ENCODE assay signal across 9 cellular contexts in the genomic region with DNA sequence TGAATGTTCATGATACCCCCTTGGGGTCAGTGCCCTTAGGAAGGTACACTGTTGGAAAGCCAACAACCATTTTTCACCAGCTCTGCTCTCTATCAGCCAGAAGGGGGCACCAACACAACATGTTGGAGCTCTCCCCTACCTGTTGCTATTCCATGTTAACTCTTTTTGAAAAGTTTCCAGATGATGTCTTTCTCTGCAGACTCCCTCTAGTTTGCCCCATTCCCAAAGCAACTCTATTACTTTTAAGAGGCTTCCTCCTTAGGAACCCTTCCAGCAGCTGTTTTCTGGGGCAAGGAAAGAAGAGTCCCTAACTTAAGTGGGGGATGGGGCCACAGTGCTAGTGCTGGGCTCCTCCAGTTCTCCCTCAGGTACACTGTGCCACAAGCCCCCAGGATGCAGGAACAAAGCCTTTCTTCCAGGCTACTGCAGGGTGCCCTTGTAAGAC. TPM values are rescaled to one million over a fixed set of nuclear protein-coding genes. Genes with fewer than 3 reads are reported as not detected.
DNase-seq lines count a peak whose midpoint lies in the region; ATAC-seq and TF ChIP-seq lines count a peak whose summit lies in the region.
"Had no signal": no experiment of that assay in that cellular context is flagged by ENCODE, and none has a peak within 500 bp of the region (broad histone marks: within the 10 kb centered on the region; RNA-seq: fewer than 3 reads in every experiment).

No MANE protein-coding gene starts in this region.

- no peaks in the 10 kb centered on the region for H3K9me3 ChIP-seq in gastrocnemius medialis

- TF ChIP-seq POLR2A in gastrocnemius medialis (IDR thresholded peaks at IDR 0.05), result no peak

- peak; percentile 60 for ATAC-seq in left ventricle myocardium superior
- peak in 1 of 2 donors; percentile 39 for ATAC-seq in gastrocnemius medialis

- H3K36me3 ChIP-seq in gastrocnemius medialis, result peaks cover 0 to 49% of the 10 kb centered on the region in 2 donors

- DNase-seq in NCI-H2081 (lab: John Stamatoyannopoulos, UW), result peak; percentile 43 to 57
- DNase-seq in NCI-H2081 treated with DMSO at 0.1 percent for 48 hours (lab: John Stamatoyannopoulos, UW), result no peak
- peak; percentile 72 to 78 for DNase-seq in Kasumi-1 (lab: John Stamatoyannopoulos, UW)
- DNase-seq in RWPE1 (ENCODE audit: low spot score), result peak; percentile 59
- peak; percentile 17 for DNase-seq in activated naive CD8-positive, alpha-beta T cell treated with anti-CD3 and anti-CD28 coated beads for 36 hours
- no peak for DNase-seq in left ventricle myocardium superior
- DNase-seq in gastrocnemius medialis, result no peak
- no peak for DNase-seq in occipital lobe (lab: John Stamatoyannopoulos, UW)

- H3K4me3 Mint-ChIP-seq in activated naive CD8-positive, alpha-beta T cell treated with anti-CD3 and anti-CD28 coated beads for 36 hours, result no peak overlapping the region

- TF ChIP-seq CTCF in RWPE1 (conservative IDR thresholded peaks at IDR 0.05; ENCODE audit: low read depth) (peak; percentile 73), gastrocnemius medialis (IDR thresholded peaks at IDR 0.05 in 4 of 5, conservative IDR thresholded peaks at IDR 0.05 in 1 of 5) (peak; percentile 15 to 69 (median 44))

- no peaks in the 10 kb centered on the region for H3K9me3 Mint-ChIP-seq in activated naive CD8-positive, alpha-beta T cell treated with anti-CD3 and anti-CD28 coated beads for 36 hours

- POLR2A ChIA-PET in RWPE1 (lab: Yijun Ruan, JAX; ENCODE audit: low non-redundant PET), result interaction anchor here (0.6 kb wide), 1 partner anchor 908 kb away, joined by 5 read pairs; no protein-coding TSS in a partner anchor

- H3K4me1 ChIP-seq in gastrocnemius medialis, result no peaks in the 10 kb centered on the region

- no peak overlapping the region for H3K27ac ChIP-seq in RWPE1
- H3K27ac ChIP-seq in gastrocnemius medialis, result no peak overlapping the region

- intact Hi-C loops in left ventricle myocardium superior (cut with micrococcal nuclease), result no loop called here
- intact Hi-C loops in gastrocnemius medialis (cut with DNase I; ENCODE audit: low total_unique reads), result loop anchor here (5.0 kb wide), 1 partner anchor 86 kb away; the partner anchor contains the start of genes IFT25 and LRRC42

- H3K4me1 Mint-ChIP-seq in activated naive CD8-positive, alpha-beta T cell treated with anti-CD3 and anti-CD28 coated beads for 36 hours, result peaks cover 2% of the 10 kb centered on the region

- in situ Hi-C loops in gastrocnemius medialis (cut with MboI; ENCODE audit: low sequenced_read_pairs in 4 of 4), result loop anchor here in 1 of 4 donors (25.0 kb wide), 1 partner anchor 901 kb away; the partner anchor contains the start of gene PARS2

- no peaks in the 10 kb centered on the region for H3K27me3 ChIP-seq in gastrocnemius medialis

- no peaks in the 10 kb centered on the region for H3K27me3 Mint-ChIP-seq in activated naive CD8-positive, alpha-beta T cell treated with anti-CD3 and anti-CD28 coated beads for 36 hours

- CTCF ChIA-PET in RWPE1 (lab: Yijun Ruan, JAX), result interaction anchor here (0.6 to 2.7 kb wide), 16 partner anchors 9 to 638 kb away, joined by 3 to 17 read pairs (median 4); no protein-coding TSS in a partner anchor

- no peak overlapping the region for H3K27ac Mint-ChIP-seq in activated naive CD8-positive, alpha-beta T cell treated with anti-CD3 and anti-CD28 coated beads for 36 hours

- no peaks in the 10 kb centered on the region for H3K36me3 Mint-ChIP-seq in activated naive CD8-positive, alpha-beta T cell treated with anti-CD3 and anti-CD28 coated beads for 36 hours

- H3K4me3 ChIP-seq in gastrocnemius medialis, result no peak overlapping the region

RNA-seq across cellular contexts. Expression of gene NDC1, which starts 22.9 kb away (rescaled TPM):
- total RNA-seq in activated naive CD8-positive, alpha-beta T cell treated with anti-CD3 and anti-CD28 coated beads for 36 hours, result 10 to 100 TPM; 44.2 to 50.4 TPM
- total RNA-seq in left ventricle myocardium superior (6.7 TPM), gastrocnemius medialis (10 to 100 TPM in 2 of 4 donors, 1 to 10 TPM in 2; 7.6 to 27.0 (median 9.5) TPM), occipital lobe (50.4 TPM)

RNA-seq across cellular contexts. Expression of gene YIPF1, which starts 28.6 kb away (rescaled TPM):
- total RNA-seq in activated naive CD8-positive, alpha-beta T cell treated with anti-CD3 and anti-CD28 coated beads for 36 hours, result 10 to 100 TPM; 14.5 to 16.5 TPM
- 12.5 TPM for total RNA-seq in left ventricle myocardium superior
- total RNA-seq in gastrocnemius medialis, result 10 to 100 TPM; 18.8 to 34.8 (median 27.2) TPM
- total RNA-seq in occipital lobe, result 13.7 TPM

RNA-seq across cellular contexts. Expression of gene DIO1, which starts 33.0 kb away (rescaled TPM):
- total RNA-seq in activated naive CD8-positive, alpha-beta T cell treated with anti-CD3 and anti-CD28 coated beads for 36 hours, result not detected
- total RNA-seq in left ventricle myocardium superior (not detected), gastrocnemius medialis (not detected), occipital lobe (not detected)
- total RNA-seq: glomerular endothelial cell had no signal

Comparison
In these comparisons a context has a peak if more than half of its experiments do, and no peak if none do; other contexts are left out.
1. DNase-seq: peak in NCI-H2081 (2 of 2), Kasumi-1 (2 of 2), RWPE1 (single experiment) and activated naive CD8-positive, alpha-beta T cell treated with anti-CD3 and anti-CD28 coated beads for 36 hours (single experiment); none in NCI-H2081 treated with DMSO at 0.1 percent for 48 hours (single experiment), left ventricle myocardium superior (single experiment), gastrocnemius medialis (0 of 2) and occipital lobe (single experiment).